ENCODE assay signal across 1 cellular context in genomic region chr11:538431-539051, GRCh38.
TF ChIP-seq lines count a peak whose summit lies in the region.

No MANE protein-coding gene starts in this region.

TF ChIP-seq in HepG2, 621 proteins besides CTCF, POLR2A, EP300 and RAD21 (continues in another document):
- TF ChIP-seq FOXJ3 (CRISPR knock-in tag; IDR thresholded peaks at IDR 0.05; ENCODE audit: borderline replicate concordance), result no peak
- TF ChIP-seq ZFX (CRISPR knock-in tag; IDR thresholded peaks at IDR 0.05; ENCODE audit: low read depth), result peak; percentile 29; the same call in 1 of the 2 replicates
- TF ChIP-seq, protein P1, sequence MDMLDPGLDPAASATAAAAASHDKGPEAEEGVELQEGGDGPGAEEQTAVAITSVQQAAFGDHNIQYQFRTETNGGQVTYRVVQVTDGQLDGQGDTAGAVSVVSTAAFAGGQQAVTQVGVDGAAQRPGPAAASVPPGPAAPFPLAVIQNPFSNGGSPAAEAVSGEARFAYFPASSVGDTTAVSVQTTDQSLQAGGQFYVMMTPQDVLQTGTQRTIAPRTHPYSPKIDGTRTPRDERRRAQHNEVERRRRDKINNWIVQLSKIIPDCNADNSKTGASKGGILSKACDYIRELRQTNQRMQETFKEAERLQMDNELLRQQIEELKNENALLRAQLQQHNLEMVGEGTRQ (IDR thresholded peaks at IDR 0.05; ENCODE audit: low read depth, low read length), result no peak
- TF ChIP-seq, protein P1 (CRISPR knock-in tag; IDR thresholded peaks at IDR 0.05; ENCODE audit: borderline replicate concordance), result 0 out of 2 replicates have a peak, but pooled peaks have one; percentile 27
- TF ChIP-seq ZNF616 (CRISPR knock-in tag; IDR thresholded peaks at IDR 0.05; ENCODE audit: low read depth), result 0 out of 2 replicates have a peak, but pooled peaks have one; percentile 71
- 0 out of 2 replicates have a peak, but pooled peaks have one; percentile 36 for TF ChIP-seq GATAD1 (CRISPR knock-in tag; IDR thresholded peaks at IDR 0.05)
- TF ChIP-seq SALL1 (CRISPR knock-in tag; IDR thresholded peaks at IDR 0.05), result peak; percentile 61; the same call in 1 of the 2 replicates
- 0 out of 2 replicates have a peak, but pooled peaks have one; percentile 64 for TF ChIP-seq ZNF878 (CRISPR knock-in tag; IDR thresholded peaks at IDR 0.05)
- TF ChIP-seq LBX2 (CRISPR knock-in tag; IDR thresholded peaks at IDR 0.05; ENCODE audit: borderline replicate concordance), result 0 out of 2 replicates have a peak, but pooled peaks have one; percentile 57
- TF ChIP-seq, protein P2, sequence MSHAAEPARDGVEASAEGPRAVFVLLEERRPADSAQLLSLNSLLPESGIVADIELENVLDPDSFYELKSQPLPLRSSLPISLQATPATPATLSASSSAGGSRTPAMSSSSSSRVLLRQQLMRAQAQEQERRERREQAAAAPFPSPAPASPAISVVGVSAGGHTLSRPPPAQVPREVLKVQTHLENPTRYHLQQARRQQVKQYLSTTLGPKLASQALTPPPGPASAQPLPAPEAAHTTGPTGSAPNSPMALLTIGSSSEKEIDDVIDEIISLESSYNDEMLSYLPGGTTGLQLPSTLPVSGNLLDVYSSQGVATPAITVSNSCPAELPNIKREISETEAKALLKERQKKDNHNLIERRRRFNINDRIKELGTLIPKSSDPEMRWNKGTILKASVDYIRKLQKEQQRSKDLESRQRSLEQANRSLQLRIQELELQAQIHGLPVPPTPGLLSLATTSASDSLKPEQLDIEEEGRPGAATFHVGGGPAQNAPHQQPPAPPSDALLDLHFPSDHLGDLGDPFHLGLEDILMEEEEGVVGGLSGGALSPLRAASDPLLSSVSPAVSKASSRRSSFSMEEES (CRISPR knock-in tag; IDR thresholded peaks at IDR 0.05), result 0 out of 2 replicates have a peak, but pooled peaks have one; percentile 26
- TF ChIP-seq ZSCAN20 (CRISPR knock-in tag; IDR thresholded peaks at IDR 0.05; ENCODE audit: borderline replicate concordance), result no peak
- TF ChIP-seq FOSL2 (CRISPR knock-in tag; IDR thresholded peaks at IDR 0.05), result no peak
- TF ChIP-seq ELF3 (CRISPR knock-in tag; IDR thresholded peaks at IDR 0.05), result 0 out of 2 replicates have a peak, but pooled peaks have one; percentile 24
- no peak for TF ChIP-seq NFATC3 (CRISPR knock-in tag; IDR thresholded peaks at IDR 0.05)
- peak; percentile 57; the same call in 1 of the 2 replicates for TF ChIP-seq ZNF891 (CRISPR knock-in tag; IDR thresholded peaks at IDR 0.05)
- TF ChIP-seq ZBTB7A (CRISPR knock-in tag; IDR thresholded peaks at IDR 0.05), result peak; percentile 42; the same call in 1 of the 2 replicates
- TF ChIP-seq ZNF225 (CRISPR knock-in tag; IDR thresholded peaks at IDR 0.05), result 0 out of 2 replicates have a peak, but pooled peaks have one; percentile 35
- no peak for TF ChIP-seq MTA3 (CRISPR knock-in tag; IDR thresholded peaks at IDR 0.05)
- TF ChIP-seq RXRB (CRISPR knock-in tag; IDR thresholded peaks at IDR 0.05; ENCODE audit: borderline replicate concordance), result 0 out of 2 replicates have a peak, but pooled peaks have one; percentile 20
- TF ChIP-seq, protein P3, sequence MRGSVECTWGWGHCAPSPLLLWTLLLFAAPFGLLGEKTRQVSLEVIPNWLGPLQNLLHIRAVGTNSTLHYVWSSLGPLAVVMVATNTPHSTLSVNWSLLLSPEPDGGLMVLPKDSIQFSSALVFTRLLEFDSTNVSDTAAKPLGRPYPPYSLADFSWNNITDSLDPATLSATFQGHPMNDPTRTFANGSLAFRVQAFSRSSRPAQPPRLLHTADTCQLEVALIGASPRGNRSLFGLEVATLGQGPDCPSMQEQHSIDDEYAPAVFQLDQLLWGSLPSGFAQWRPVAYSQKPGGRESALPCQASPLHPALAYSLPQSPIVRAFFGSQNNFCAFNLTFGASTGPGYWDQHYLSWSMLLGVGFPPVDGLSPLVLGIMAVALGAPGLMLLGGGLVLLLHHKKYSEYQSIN (CRISPR knock-in tag; IDR thresholded peaks at IDR 0.05; ENCODE audit: borderline replicate concordance), result no peak
- no peak for TF ChIP-seq ZFP41 (CRISPR knock-in tag; IDR thresholded peaks at IDR 0.05; ENCODE audit: borderline replicate concordance)
- TF ChIP-seq, protein P4, sequence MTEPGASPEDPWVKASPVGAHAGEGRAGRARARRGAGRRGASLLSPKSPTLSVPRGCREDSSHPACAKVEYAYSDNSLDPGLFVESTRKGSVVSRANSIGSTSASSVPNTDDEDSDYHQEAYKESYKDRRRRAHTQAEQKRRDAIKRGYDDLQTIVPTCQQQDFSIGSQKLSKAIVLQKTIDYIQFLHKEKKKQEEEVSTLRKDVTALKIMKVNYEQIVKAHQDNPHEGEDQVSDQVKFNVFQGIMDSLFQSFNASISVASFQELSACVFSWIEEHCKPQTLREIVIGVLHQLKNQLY (CRISPR knock-in tag; IDR thresholded peaks at IDR 0.05), result 0 out of 2 replicates have a peak, but pooled peaks have one; percentile 40
- 0 out of 2 replicates have a peak, but pooled peaks have one; percentile 56 for TF ChIP-seq ZNF879 (CRISPR knock-in tag; IDR thresholded peaks at IDR 0.05)
- peak; percentile 90 for TF ChIP-seq MAX (IDR thresholded peaks at IDR 0.05)
- 0 out of 2 replicates have a peak, but pooled peaks have one; percentile 57 for TF ChIP-seq ZNF274 (CRISPR knock-in tag; IDR thresholded peaks at IDR 0.05)
- TF ChIP-seq, protein P5, sequence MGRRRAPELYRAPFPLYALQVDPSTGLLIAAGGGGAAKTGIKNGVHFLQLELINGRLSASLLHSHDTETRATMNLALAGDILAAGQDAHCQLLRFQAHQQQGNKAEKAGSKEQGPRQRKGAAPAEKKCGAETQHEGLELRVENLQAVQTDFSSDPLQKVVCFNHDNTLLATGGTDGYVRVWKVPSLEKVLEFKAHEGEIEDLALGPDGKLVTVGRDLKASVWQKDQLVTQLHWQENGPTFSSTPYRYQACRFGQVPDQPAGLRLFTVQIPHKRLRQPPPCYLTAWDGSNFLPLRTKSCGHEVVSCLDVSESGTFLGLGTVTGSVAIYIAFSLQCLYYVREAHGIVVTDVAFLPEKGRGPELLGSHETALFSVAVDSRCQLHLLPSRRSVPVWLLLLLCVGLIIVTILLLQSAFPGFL (CRISPR knock-in tag; IDR thresholded peaks at IDR 0.05), result 0 out of 2 replicates have a peak, but pooled peaks have one; percentile 16
- TF ChIP-seq ZNF589 (CRISPR knock-in tag; conservative IDR thresholded peaks at IDR 0.05), result 0 out of 2 replicates have a peak, but pooled peaks have one; percentile 30
- 0 out of 2 replicates have a peak, but pooled peaks have one; percentile 5 for TF ChIP-seq ZNF253 (CRISPR knock-in tag; IDR thresholded peaks at IDR 0.05; ENCODE audit: borderline replicate concordance)
- TF ChIP-seq HINFP (CRISPR knock-in tag; IDR thresholded peaks at IDR 0.05; ENCODE audit: low read depth), result peak; percentile 67; the same call in 1 of the 2 replicates
- TF ChIP-seq ZNF143 (CRISPR knock-in tag; IDR thresholded peaks at IDR 0.05), result no peak
- TF ChIP-seq, protein P6, sequence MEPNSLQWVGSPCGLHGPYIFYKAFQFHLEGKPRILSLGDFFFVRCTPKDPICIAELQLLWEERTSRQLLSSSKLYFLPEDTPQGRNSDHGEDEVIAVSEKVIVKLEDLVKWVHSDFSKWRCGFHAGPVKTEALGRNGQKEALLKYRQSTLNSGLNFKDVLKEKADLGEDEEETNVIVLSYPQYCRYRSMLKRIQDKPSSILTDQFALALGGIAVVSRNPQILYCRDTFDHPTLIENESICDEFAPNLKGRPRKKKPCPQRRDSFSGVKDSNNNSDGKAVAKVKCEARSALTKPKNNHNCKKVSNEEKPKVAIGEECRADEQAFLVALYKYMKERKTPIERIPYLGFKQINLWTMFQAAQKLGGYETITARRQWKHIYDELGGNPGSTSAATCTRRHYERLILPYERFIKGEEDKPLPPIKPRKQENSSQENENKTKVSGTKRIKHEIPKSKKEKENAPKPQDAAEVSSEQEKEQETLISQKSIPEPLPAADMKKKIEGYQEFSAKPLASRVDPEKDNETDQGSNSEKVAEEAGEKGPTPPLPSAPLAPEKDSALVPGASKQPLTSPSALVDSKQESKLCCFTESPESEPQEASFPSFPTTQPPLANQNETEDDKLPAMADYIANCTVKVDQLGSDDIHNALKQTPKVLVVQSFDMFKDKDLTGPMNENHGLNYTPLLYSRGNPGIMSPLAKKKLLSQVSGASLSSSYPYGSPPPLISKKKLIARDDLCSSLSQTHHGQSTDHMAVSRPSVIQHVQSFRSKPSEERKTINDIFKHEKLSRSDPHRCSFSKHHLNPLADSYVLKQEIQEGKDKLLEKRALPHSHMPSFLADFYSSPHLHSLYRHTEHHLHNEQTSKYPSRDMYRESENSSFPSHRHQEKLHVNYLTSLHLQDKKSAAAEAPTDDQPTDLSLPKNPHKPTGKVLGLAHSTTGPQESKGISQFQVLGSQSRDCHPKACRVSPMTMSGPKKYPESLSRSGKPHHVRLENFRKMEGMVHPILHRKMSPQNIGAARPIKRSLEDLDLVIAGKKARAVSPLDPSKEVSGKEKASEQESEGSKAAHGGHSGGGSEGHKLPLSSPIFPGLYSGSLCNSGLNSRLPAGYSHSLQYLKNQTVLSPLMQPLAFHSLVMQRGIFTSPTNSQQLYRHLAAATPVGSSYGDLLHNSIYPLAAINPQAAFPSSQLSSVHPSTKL (CRISPR knock-in tag; IDR thresholded peaks at IDR 0.05), result 0 out of 2 replicates have a peak, but pooled peaks have one; percentile 18
- no peak for TF ChIP-seq CHD4 (IDR thresholded peaks at IDR 0.05; ENCODE audit: borderline replicate concordance, low read length)
- TF ChIP-seq, protein P7, sequence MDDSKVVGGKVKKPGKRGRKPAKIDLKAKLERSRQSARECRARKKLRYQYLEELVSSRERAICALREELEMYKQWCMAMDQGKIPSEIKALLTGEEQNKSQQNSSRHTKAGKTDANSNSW (CRISPR knock-in tag; IDR thresholded peaks at IDR 0.05; ENCODE audit: borderline replicate concordance), result peak; percentile 75; the same call in 1 of the 2 replicates
